In genomic region chr19:3670796-3671679, GRCh38 we compare ENCODE assay signal across 8 cellular contexts. TPM values are rescaled to one million over a fixed set of nuclear protein-coding genes. Genes with fewer than 3 reads are reported as not detected.
A peak's percentile ranks its signal among the peaks of the same experiment; 100 is the strongest.
DNase-seq lines count a peak whose midpoint lies in the region; TF ChIP-seq lines count a peak whose summit lies in the region.

No MANE protein-coding gene starts in this region.

- H4K20me1 ChIP-seq in OCI-LY7 (ENCODE audit: insufficient read depth, low read length): 0 out of 2 replicates have a peak, but pooled peaks cover 4% of the 10 kb centered on the region

- no TSS peak for BruUV-seq in OCI-LY7 (replicated peaks; lab: Mats Ljungman, UMichigan)

- H3K4me3 ChIP-seq in colonic mucosa: no peak overlapping the region
- peak overlapping the region in 1 of 2 donors; percentile 31 for H3K4me3 ChIP-seq in mucosa of rectum (ENCODE audit: low read length in 2 of 2)
- no peak overlapping the region for H3K4me3 ChIP-seq in OCI-LY7 (ENCODE audit: low read depth, low read length, poor library complexity, severe bottlenecking)

- H3K9ac ChIP-seq in colonic mucosa (ENCODE audit: low read depth in 2 of 2, low read length in 2 of 2): peak overlapping the region; percentile 55 to 84
- H3K9ac ChIP-seq in mucosa of rectum (ENCODE audit: low read depth in 1 of 2, low read length in 2 of 2): peak overlapping the region; percentile 32 to 57

- TF ChIP-seq CTCF in colonic mucosa (IDR thresholded peaks at IDR 0.05) (no peak), OCI-LY7 (conservative IDR thresholded peaks at IDR 0.05; ENCODE audit: low read length) (no peak)

- H3K9me3 ChIP-seq in colonic mucosa (no peaks in the 10 kb centered on the region), mucosa of rectum (ENCODE audit: control insufficient read depth in 2 of 2, low read length in 2 of 2) (no peaks in the 10 kb centered on the region), OCI-LY7 (ENCODE audit: low read length) (no peaks in the 10 kb centered on the region)

- H3K27ac ChIP-seq in colonic mucosa (peak overlapping the region; percentile 76), mucosa of rectum (ENCODE audit: low read depth in 2 of 2, low read length in 2 of 2) (peak overlapping the region; percentile 77 to 87), substantia nigra (ENCODE audit: low read depth, low read length, poor library complexity, severe bottlenecking) (peak overlapping the region; percentile 59), OCI-LY7 (ENCODE audit: low read depth, low read length, poor library complexity, severe bottlenecking) (no peak overlapping the region)

- H2AFZ ChIP-seq in OCI-LY7 (ENCODE audit: low read length): no peak overlapping the region

- CTCF ChIA-PET in OCI-LY7 (lab: Charles Lee; ENCODE audit: unreplicated experiment): no interaction called here

- H3K9me2 ChIP-seq in OCI-LY7 (ENCODE audit: insufficient read depth, low read length): no peaks in the 10 kb centered on the region

- POLR2A ChIA-PET in OCI-LY7 (lab: Charles Lee): no interaction called here

- H3K79me2 ChIP-seq in OCI-LY7 (ENCODE audit: insufficient read depth, low read depth, low read length): no peaks in the 10 kb centered on the region

- H3K27me3 ChIP-seq in colonic mucosa (no peaks in the 10 kb centered on the region), mucosa of rectum (ENCODE audit: control insufficient read depth in 2 of 2, insufficient read depth in 2 of 2, low read length in 2 of 2) (no peaks in the 10 kb centered on the region)

- intact Hi-C loops in colonic mucosa (cut with DNase I): no loop called here
- intact Hi-C loops in OCI-LY7 (cut with micrococcal nuclease; ENCODE audit: unreplicated experiment): no loop called here

- H3K4me1 ChIP-seq in colonic mucosa: peaks cover 6% of the 10 kb centered on the region
- peaks cover 15 to 22% of the 10 kb centered on the region in 2 donors for H3K4me1 ChIP-seq in mucosa of rectum (ENCODE audit: control insufficient read depth in 2 of 2, insufficient read depth in 2 of 2, low read length in 2 of 2)
- H3K4me1 ChIP-seq in OCI-LY7 (ENCODE audit: insufficient read depth, low read length, poor library complexity, severe bottlenecking): peaks cover 12% of the 10 kb centered on the region

- H3K4me2 ChIP-seq in OCI-LY7 (ENCODE audit: low read length): no peak overlapping the region

- DNase-seq in A172 (ENCODE audit: low spot score) (peak; percentile 43), KG1 (lab: John Stamatoyannopoulos, UW) (peak; percentile 61), colonic mucosa (peak; percentile 51), substantia nigra (lab: John Stamatoyannopoulos, UW) (peak in 6 of 49 donors; percentile 8 to 83 (median 28)), NCI-H2081 (lab: John Stamatoyannopoulos, UW) (no peak), D341Med (ENCODE audit: low spot score) (no peak), OCI-LY7 (ENCODE audit: low spot score) (no peak)

- H3K36me3 ChIP-seq in colonic mucosa (no peaks in the 10 kb centered on the region), mucosa of rectum (ENCODE audit: control insufficient read depth in 2 of 2, insufficient read depth in 2 of 2, low read length in 2 of 2) (peaks cover 3 to 5% of the 10 kb centered on the region in 2 donors), OCI-LY7 (ENCODE audit: insufficient read depth, low read length) (no peaks in the 10 kb centered on the region)

RNA-seq across cellular contexts. Expression of gene PIP5K1C, which starts 29.2 kb away (rescaled TPM):
- total RNA-seq in A172 (2014; rRNA removed; shearing (Covaris generic)): 18.8 and 21.4 TPM in 2 replicates
- total RNA-seq in colonic mucosa (10 to 100 TPM; 22.8 to 31.2 TPM), OCI-LY7 (2022) (13.7 and 15.1 TPM in 2 replicates)
- total RNA-seq in OCI-LY7 (2014; rRNA removed; shearing (Covaris generic)): 6.3 and 7.6 TPM in 2 replicates

RNA-seq across cellular contexts. Expression of gene TJP3, which starts 37.1 kb away (rescaled TPM):
- 0.93 and 0.98 TPM in 2 replicates for total RNA-seq in A172 (2014; rRNA removed; shearing (Covaris generic))
- 100 to 1,000 TPM; 268 to 296 TPM for total RNA-seq in colonic mucosa
- total RNA-seq in OCI-LY7 (2014; rRNA removed; shearing (Covaris generic)): 0.69 and 1.8 TPM in 2 replicates
- total RNA-seq in OCI-LY7 (2022): 1.8 and 2.3 TPM in 2 replicates

RNA-seq across cellular contexts. Expression of gene CACTIN, which starts 44.4 kb away (rescaled TPM):
- 23.0 and 34.6 TPM in 2 replicates for total RNA-seq in A172 (2014; rRNA removed; shearing (Covaris generic))
- 10 to 100 TPM; 12.0 to 35.1 TPM for total RNA-seq in colonic mucosa
- total RNA-seq in OCI-LY7 (2014; rRNA removed; shearing (Covaris generic)): 35.9 and 38.6 TPM in 2 replicates
- 33.0 and 34.2 TPM in 2 replicates for total RNA-seq in OCI-LY7 (2022)

Comparison
In these comparisons a context has a peak if more than half of its experiments do, and no peak if none do; other contexts are left out.
1. DNase-seq: peak in A172 (single experiment), KG1 (single experiment) and colonic mucosa (single experiment); none in NCI-H2081 (0 of 2), D341Med (single experiment) and OCI-LY7 (single experiment).
2. RNA of gene TJP3, which starts 37.1 kb away (total RNA-seq): 268 to 296 TPM in colonic mucosa; 0.69 to 2.3 TPM in OCI-LY7 and 0.93 to 0.98 TPM in A172; every median in the first group is over 10 times any median in the second.